ENCODE assay signal across 10 cellular contexts in genomic region chr1:27011976-27012563, GRCh38. TPM values are rescaled to one million over a fixed set of nuclear protein-coding genes. Genes with fewer than 3 reads are reported as not detected.
DNase-seq lines count a peak whose midpoint lies in the region; ATAC-seq and TF ChIP-seq lines count a peak whose summit lies in the region.
"Had no signal": no experiment of that assay in that cellular context is flagged by ENCODE, and none has a peak within 500 bp of the region (broad histone marks: within the 10 kb centered on the region; RNA-seq: fewer than 3 reads in every experiment).

No MANE protein-coding gene starts in this region.

- CTCF ChIA-PET in AG04449 (lab: Yijun Ruan, JAX), result interaction anchor here (0.9 to 7.7 kb wide), 5 partner anchors 14 to 85 kb away, joined by 3 to 122 read pairs (median 7); partner anchors contain the start of gene TRNP1

- peak overlapping the region in 3 of 4 donors; percentile 5 to 73 (median 34) for H3K4me3 Mint-ChIP-seq in IgD-negative memory B cell
- peak overlapping the region; percentile 75 for H3K4me3 Mint-ChIP-seq in neural crest cell

- TF ChIP-seq CTCF in AG04449 (IDR thresholded peaks at IDR 0.05; ENCODE audit: insufficient read depth, low read length, missing control alignments) (no peak), neural crest cell (conservative IDR thresholded peaks at IDR 0.05) (no peak), GM13976 (IDR thresholded peaks at IDR 0.05; ENCODE audit: borderline replicate concordance, control extremely low read depth, extremely low read depth, insufficient read depth, missing control alignments) (no peak)

- H3K36me3 Mint-ChIP-seq in IgD-negative memory B cell, result peaks cover 2% of the 10 kb centered on the region
- H3K36me3 Mint-ChIP-seq in neural crest cell (ENCODE audit: low read depth), result no peaks in the 10 kb centered on the region

- in situ Hi-C loops in GM13976 (cut with MboI; ENCODE audit: low sequenced_read_pairs, unreplicated experiment), result no loop called here

- no peak overlapping the region for H3K27ac ChIP-seq in caudate nucleus (ENCODE audit: low read depth, low read length)

- peak overlapping the region; percentile 66 for H3K4me3 ChIP-seq in AG04449 (ENCODE audit: low read depth, low read length)

- H3K4me1 Mint-ChIP-seq in IgD-negative memory B cell (peaks cover 3 to 10% (median 5%) of the 10 kb centered on the region in 3 donors), neural crest cell (peaks cover 37% of the 10 kb centered on the region)

- POLR2A ChIA-PET in AG04449 (lab: Yijun Ruan, JAX), result interaction anchor here (0.6 to 2.6 kb wide), 5 partner anchors 11 to 49 kb away, joined by 3 to 11 read pairs (median 4); no protein-coding TSS in a partner anchor

- H3K9me3 Mint-ChIP-seq in IgD-negative memory B cell, result no peaks in the 10 kb centered on the region
- no peaks in the 10 kb centered on the region for H3K9me3 Mint-ChIP-seq in neural crest cell
- H3K9me3 Mint-ChIP-seq: T-helper 2 cell treated with Interferon-gamma antibody and Interleukin-4, amounts not matched to agents 5 μg/mL and 100 μg/mL, for 36 hours had no signal

- H3K27me3 Mint-ChIP-seq in IgD-negative memory B cell (peaks cover 23% of the 10 kb centered on the region), neural crest cell (ENCODE audit: low read depth) (peaks cover 17% of the 10 kb centered on the region)

- H3K27ac Mint-ChIP-seq in IgD-negative memory B cell (no peak overlapping the region), neural crest cell (ENCODE audit: unreplicated experiment) (no peak overlapping the region)
- H3K27ac Mint-ChIP-seq: T-helper 2 cell treated with Interferon-gamma antibody and Interleukin-4, amounts not matched to agents 5 μg/mL and 100 μg/mL, for 36 hours had no signal

- no peak for DNase-seq in AG04449 (ENCODE audit: low read depth, low spot score)
- DNase-seq in epidermal melanocyte (ENCODE audit: insufficient read length, low spot score), result peak; percentile 15
- no peak for DNase-seq in neural crest cell (ENCODE audit: low read depth, low spot score)
- no peak for DNase-seq in caudate nucleus (lab: John Stamatoyannopoulos, UW)
- DNase-seq in NK-92 (lab: John Stamatoyannopoulos, UW; ENCODE audit: unreplicated experiment), result no peak
- no peak for DNase-seq in GM13976 (ENCODE audit: low spot score)

- ATAC-seq in esophagus mucosa, result no peak

RNA-seq across cellular contexts. Expression of gene TENT5B, which starts 0.6 kb away (rescaled TPM):
- polyA plus RNA-seq in IgD-negative memory B cell, result not detected
- total RNA-seq in neural crest cell, result 10.1 and 11.0 TPM in 2 replicates
- 51.3 TPM for total RNA-seq in esophagus mucosa

RNA-seq across cellular contexts. Expression of gene TRNP1, which starts 18.6 kb away (rescaled TPM):
- polyA plus RNA-seq in IgD-negative memory B cell, result not detected
- total RNA-seq in neural crest cell (16.7 and 18.7 TPM in 2 replicates), esophagus mucosa (75.0 TPM)

RNA-seq across cellular contexts. Expression of gene KDF1, which starts 51.8 kb away (rescaled TPM):
- polyA plus RNA-seq in IgD-negative memory B cell, result 2.9 TPM
- total RNA-seq in neural crest cell (not detected in 2 replicates), esophagus mucosa (16.5 TPM)
- total RNA-seq: LHCN-M2 had no signal

Comparison
In these comparisons a context has a peak if more than half of its experiments do, and no peak if none do; other contexts are left out.
1. RNA of gene KDF1, which starts 51.8 kb away (total RNA-seq): 16.5 TPM in esophagus mucosa (single experiment); not detected in neural crest cell; every median in the first group is over 10 times any median in the second.